In the genomic region with DNA sequence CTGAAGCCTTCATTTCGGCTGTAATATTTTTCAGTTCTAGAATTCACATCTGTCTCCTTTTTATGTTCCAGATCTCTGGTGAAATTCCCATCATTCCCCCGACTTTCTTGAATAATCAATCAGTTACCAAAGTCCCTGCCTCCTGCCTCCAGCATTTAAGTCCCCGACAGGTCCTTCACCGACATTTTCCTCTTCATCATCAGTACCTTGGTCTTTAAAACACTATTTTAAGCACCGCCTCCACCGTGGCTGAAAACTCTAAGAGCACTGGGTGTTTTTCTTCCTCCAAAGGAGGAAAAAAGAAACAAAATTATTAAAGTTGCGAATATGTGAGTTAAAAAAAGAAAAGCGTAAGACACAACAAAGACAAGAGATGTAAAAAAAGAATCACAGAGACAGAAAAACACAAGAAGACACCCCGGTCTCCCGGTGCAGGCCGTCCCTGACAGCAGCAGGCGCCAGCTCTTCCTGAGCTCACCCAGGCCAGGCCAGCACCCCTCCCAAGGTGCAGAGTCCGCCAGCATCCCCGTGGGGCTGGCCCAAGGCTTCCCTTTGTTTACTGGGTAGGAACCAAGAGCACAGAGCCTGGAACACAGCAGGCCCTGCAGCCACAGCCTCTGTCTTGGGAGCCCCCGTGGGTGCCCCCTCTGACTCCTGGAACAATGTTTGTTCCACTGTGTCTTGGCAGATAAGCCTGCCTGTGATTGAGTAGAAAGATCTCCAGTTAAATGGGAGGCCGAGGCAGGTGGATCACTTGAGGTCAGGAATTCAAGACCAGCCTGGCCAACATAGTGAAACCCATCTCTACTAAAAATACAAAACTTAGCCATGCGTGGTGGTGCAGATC, we compare ENCODE assay signal across 20 cellular contexts. TPM values are rescaled to one million over a fixed set of nuclear protein-coding genes. Genes with fewer than 3 reads are reported as not detected.
DNase-seq lines count a peak whose midpoint lies in the region; ATAC-seq and TF ChIP-seq lines count a peak whose summit lies in the region.
"Had no signal": no experiment of that assay in that cellular context is flagged by ENCODE, and none has a peak within 500 bp of the region (broad histone marks: within the 10 kb centered on the region; RNA-seq: fewer than 3 reads in every experiment).

No MANE protein-coding gene starts in this region.

- H3K27ac Mint-ChIP-seq in stimulated activated naive CD8-positive, alpha-beta T cell treated with anti-CD3 and anti-CD28 coated beads, Interleukin-15, Interleukin-2, amounts not matched to agents 100 ng/mL and 50 ng/mL, for 24 hours, result peak overlapping the region; percentile 15
- peak overlapping the region; percentile 21 for H3K27ac Mint-ChIP-seq in nephron progenitor cell
- H3K27ac Mint-ChIP-seq: HFFc6 had no signal

- no peak for TF ChIP-seq POLR2A in body of pancreas (IDR thresholded peaks at IDR 0.05)

- no peak for ATAC-seq in stimulated activated naive CD8-positive, alpha-beta T cell treated with anti-CD3 and anti-CD28 coated beads, Interleukin-15, Interleukin-2, amounts not matched to agents 100 U/mL and 50 U/mL, for 24 hours
- no peak for ATAC-seq in body of pancreas
- ATAC-seq: PC-3 had no signal

- H3K27me3 Mint-ChIP-seq in stimulated activated naive CD8-positive, alpha-beta T cell treated with anti-CD3 and anti-CD28 coated beads, Interleukin-15, Interleukin-2, amounts not matched to agents 100 ng/mL and 50 ng/mL, for 24 hours, result no peaks in the 10 kb centered on the region
- H3K27me3 Mint-ChIP-seq in nephron progenitor cell (ENCODE audit: low read depth, poor library complexity), result no peaks in the 10 kb centered on the region

- H3K4me1 ChIP-seq in body of pancreas, result no peaks in the 10 kb centered on the region
- H3K4me1 ChIP-seq: Caco-2 had no signal

- H3K4me3 ChIP-seq in body of pancreas, result no peak overlapping the region
- H3K4me3 ChIP-seq: MG63 had no signal

- H3K27me3 ChIP-seq in body of pancreas, result no peaks in the 10 kb centered on the region
- H3K27me3 ChIP-seq: MG63 had no signal

- peaks cover 10 to 36% of the 10 kb centered on the region in 2 donors for H3K36me3 ChIP-seq in body of pancreas (replicated peaks in 1 of 2; ENCODE audit: insufficient read depth in 1 of 2, low read depth in 2 of 2)

- 88 to 89% methylated on average over 15 to 17 of the region's 17 CpGs for WGBS in body of pancreas, 2 donors

- no peak overlapping the region for H3K4me3 Mint-ChIP-seq in stimulated activated naive CD8-positive, alpha-beta T cell treated with anti-CD3 and anti-CD28 coated beads, Interleukin-15, Interleukin-2, amounts not matched to agents 100 ng/mL and 50 ng/mL, for 24 hours
- H3K4me3 Mint-ChIP-seq in nephron progenitor cell, result no peak overlapping the region
- H3K4me3 Mint-ChIP-seq: CD14-positive monocyte, HFFc6 had no signal

- H3K27ac ChIP-seq in cingulate gyrus (ENCODE audit: low read depth, low read length) (peak overlapping the region; percentile 29), body of pancreas (no peak overlapping the region)

- no peaks in the 10 kb centered on the region for H3K9me3 ChIP-seq in body of pancreas
- H3K9me3 ChIP-seq: Caco-2, MG63 had no signal

- H3K4me1 Mint-ChIP-seq in stimulated activated naive CD8-positive, alpha-beta T cell treated with anti-CD3 and anti-CD28 coated beads, Interleukin-15, Interleukin-2, amounts not matched to agents 100 ng/mL and 50 ng/mL, for 24 hours (ENCODE audit: low read depth), result peaks cover 23% of the 10 kb centered on the region
- no peaks in the 10 kb centered on the region for H3K4me1 Mint-ChIP-seq in nephron progenitor cell
- H3K4me1 Mint-ChIP-seq: CD14-positive monocyte had no signal

- H3K9me3 Mint-ChIP-seq in stimulated activated naive CD8-positive, alpha-beta T cell treated with anti-CD3 and anti-CD28 coated beads, Interleukin-15, Interleukin-2, amounts not matched to agents 100 ng/mL and 50 ng/mL, for 24 hours, result no peaks in the 10 kb centered on the region
- H3K9me3 Mint-ChIP-seq in nephron progenitor cell, result no peaks in the 10 kb centered on the region
- H3K9me3 Mint-ChIP-seq: HFFc6 had no signal

- peaks cover 53% of the 10 kb centered on the region for H3K36me3 Mint-ChIP-seq in stimulated activated naive CD8-positive, alpha-beta T cell treated with anti-CD3 and anti-CD28 coated beads, Interleukin-15, Interleukin-2, amounts not matched to agents 100 ng/mL and 50 ng/mL, for 24 hours (ENCODE audit: low read depth)
- H3K36me3 Mint-ChIP-seq in nephron progenitor cell (ENCODE audit: low read depth), result peaks cover 48% of the 10 kb centered on the region

- TF ChIP-seq CTCF in nephron progenitor cell (IDR thresholded peaks at IDR 0.05) (no peak), body of pancreas (IDR thresholded peaks at IDR 0.05) (no peak)

- intact Hi-C loops in body of pancreas (cut with DNase I), result no loop called here

- DNase-seq in stimulated activated naive CD8-positive, alpha-beta T cell treated with anti-CD3 and anti-CD28 coated beads, Interleukin-15, Interleukin-2, amounts not matched to agents 100 U/mL and 50 U/mL, for 24 hours, result no peak
- DNase-seq in nephron progenitor cell (no peak), COLO668 (lab: John Stamatoyannopoulos, UW; ENCODE audit: unreplicated experiment) (no peak), body of pancreas (no peak)
- no peak for DNase-seq in effector CD4-positive, alpha-beta T cell
- DNase-seq: Caco-2, DMS153, EL, HFFc6, IMR-90, Karpas-422, MG63, NCI-H1092, NCI-H1694, NCI-H510A treated with DMSO at 0.1 percent for 48 hours, NCI-H82, PC-3 had no signal

RNA-seq across cellular contexts. Expression of gene CPLX1, which starts 49.3 kb away (rescaled TPM):
- 1 to 10 TPM in 1 of 2 donors, under 1 TPM in 1; 0.52 to 2.0 TPM for total RNA-seq in body of pancreas
- total RNA-seq: IMR-90 had no signal

RNA-seq across cellular contexts. Expression of gene GAK, which starts 56.9 kb away (rescaled TPM):
- total RNA-seq in body of pancreas, result 100 to 1,000 TPM; 126 to 127 TPM

RNA-seq across cellular contexts. Expression of gene TMEM175, which starts 57.1 kb away (rescaled TPM):
- 10 to 100 TPM; 40.2 to 65.3 TPM for total RNA-seq in body of pancreas
